ENCODE assay signal across 27 cellular contexts in the genomic region with DNA sequence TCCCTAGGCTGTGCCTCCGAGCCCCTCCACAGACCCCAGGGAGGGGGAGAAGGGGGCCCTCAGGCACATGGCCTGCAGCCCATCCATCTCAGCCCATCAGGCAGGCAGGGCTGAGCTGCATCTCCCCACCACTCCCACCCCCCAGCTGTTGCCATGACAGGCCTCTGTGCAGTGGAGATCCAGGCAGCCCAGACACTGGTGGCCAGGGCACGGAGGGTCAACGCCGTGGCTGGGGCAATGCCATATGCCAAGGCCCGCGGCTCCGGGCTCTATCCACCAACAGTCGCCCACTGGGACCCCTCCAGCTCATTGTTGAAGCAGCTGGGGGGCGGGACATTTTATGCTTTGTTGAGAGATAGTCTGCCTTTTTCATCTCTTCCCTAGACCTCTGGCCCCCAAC.
"Had no signal": no experiment of that assay in that cellular context is flagged by ENCODE, and none has a peak within 500 bp of the region (broad histone marks: within the 10 kb centered on the region; RNA-seq: fewer than 3 reads in every experiment).

No MANE protein-coding gene starts in this region.

- H3K4me3 Mint-ChIP-seq: naive B cell; natural killer cell treated with Interleukin-12 subunit alpha and Interleukin-12 subunit beta and Interleukin-15 and Interleukin-18, amount 100 ng/mL, for 72 hours; stimulated activated memory B cell treated with anti-CD40 and anti-IgM and Interleukin-4, amounts not matched to agents 10 μg/mL and 1 μg/mL and 100 μg/mL, for 72 hours had no signal

- H3K27ac Mint-ChIP-seq: naive B cell; natural killer cell treated with Interleukin-12 subunit alpha and Interleukin-12 subunit beta and Interleukin-15 and Interleukin-18, amount 100 ng/mL, for 72 hours; stimulated activated memory B cell treated with anti-CD40 and anti-IgM and Interleukin-4, amounts not matched to agents 10 μg/mL and 1 μg/mL and 100 μg/mL, for 72 hours had no signal

- H3K4me1 Mint-ChIP-seq: naive B cell; stimulated activated memory B cell treated with anti-CD40 and anti-IgM and Interleukin-4, amounts not matched to agents 10 μg/mL and 1 μg/mL and 100 μg/mL, for 72 hours had no signal

- DNase-seq: cerebellar nuclear complex; cortex of kidney; dorsolateral prefrontal cortex; effector CD4-positive, alpha-beta T cell; foreskin keratinocyte; heart right ventricle; hippocampal formation; kidney glomerular epithelial cell; left colon; left ventricle myocardium superior; lower lobe of right lung; mucosa of descending colon; naive B cell; occipital lobe; ovary; psoas muscle; right cardiac atrium; sigmoid colon; spleen; stimulated activated CD4-positive, alpha-beta T cell treated with anti-CD3 and anti-CD28 coated beads, Interleukin-4, amount 100 ng/mL, for 4 hours; stimulated activated naive CD8-positive, alpha-beta T cell treated with anti-CD3 and anti-CD28 coated beads, Interleukin-15, Interleukin-2, amounts not matched to agents 100 U/mL and 50 U/mL, for 24 hours; substantia nigra; testis; tibial artery had no signal

- ATAC-seq: foreskin keratinocyte; gastroesophageal sphincter; heart right ventricle; left colon; left ventricle myocardium superior; mucosa of descending colon; right cardiac atrium; stimulated activated memory B cell treated with anti-CD40 and anti-IgM and Interleukin-4, amounts not matched to agents 10 μg/mL and 1 μg/mL and 100 μg/mL, for 72 hours; stimulated activated naive CD8-positive, alpha-beta T cell treated with anti-CD3 and anti-CD28 coated beads, Interleukin-15, Interleukin-2, amounts not matched to agents 100 U/mL and 50 U/mL, for 24 hours had no signal

- H3K9me3 Mint-ChIP-seq: natural killer cell treated with Interleukin-12 subunit alpha and Interleukin-12 subunit beta and Interleukin-15 and Interleukin-18, amount 100 ng/mL, for 72 hours; stimulated activated memory B cell treated with anti-CD40 and anti-IgM and Interleukin-4, amounts not matched to agents 10 μg/mL and 1 μg/mL and 100 μg/mL, for 72 hours had no signal

- H3K36me3 Mint-ChIP-seq: naive B cell; natural killer cell treated with Interleukin-12 subunit alpha and Interleukin-12 subunit beta and Interleukin-15 and Interleukin-18, amount 100 ng/mL, for 72 hours; stimulated activated memory B cell treated with anti-CD40 and anti-IgM and Interleukin-4, amounts not matched to agents 10 μg/mL and 1 μg/mL and 100 μg/mL, for 72 hours had no signal
